ENCODE assay signal across 1 cellular context in the genomic region with DNA sequence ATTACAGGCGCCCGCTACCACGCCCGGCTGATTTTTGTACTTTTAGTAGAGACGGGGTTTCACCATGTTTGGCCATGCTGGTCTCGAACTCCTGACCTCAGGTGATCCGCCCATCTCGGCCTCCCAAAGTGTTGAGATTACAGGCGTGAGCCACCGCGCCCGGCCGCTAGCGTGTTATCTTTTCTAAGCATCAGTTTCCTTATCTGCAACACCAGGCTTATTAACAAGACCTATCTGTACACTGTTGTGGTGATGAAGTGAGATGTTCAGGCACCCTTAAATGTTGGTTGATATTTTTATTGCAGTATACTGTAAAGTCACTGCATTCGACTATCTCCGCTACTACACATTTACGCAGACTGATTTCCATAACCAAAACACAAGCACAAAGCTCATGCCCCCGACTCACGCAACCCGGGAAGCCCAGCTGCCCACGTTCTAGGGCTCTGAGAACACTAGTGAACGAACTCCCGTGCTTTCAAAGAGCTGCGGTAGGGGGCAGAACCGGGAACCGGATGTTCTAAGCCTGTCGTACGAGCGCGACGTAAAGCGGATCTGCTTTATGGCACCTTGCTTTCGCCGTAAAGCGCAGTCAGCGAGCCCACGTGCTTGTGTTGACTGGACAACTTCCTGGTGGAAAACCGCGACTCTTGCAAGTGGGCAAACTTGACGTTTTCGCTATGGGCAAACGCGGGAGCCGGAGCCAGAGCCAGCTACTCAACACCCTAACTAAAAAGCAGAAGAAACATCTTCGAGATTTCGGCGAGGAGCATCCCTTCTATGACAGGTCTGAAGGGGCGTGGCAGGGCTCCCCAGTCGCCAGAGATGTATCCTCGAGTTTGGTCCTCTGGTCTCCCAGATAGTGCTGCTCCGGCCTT.
TF ChIP-seq lines count a peak whose summit lies in the region.

A gene with protein sequence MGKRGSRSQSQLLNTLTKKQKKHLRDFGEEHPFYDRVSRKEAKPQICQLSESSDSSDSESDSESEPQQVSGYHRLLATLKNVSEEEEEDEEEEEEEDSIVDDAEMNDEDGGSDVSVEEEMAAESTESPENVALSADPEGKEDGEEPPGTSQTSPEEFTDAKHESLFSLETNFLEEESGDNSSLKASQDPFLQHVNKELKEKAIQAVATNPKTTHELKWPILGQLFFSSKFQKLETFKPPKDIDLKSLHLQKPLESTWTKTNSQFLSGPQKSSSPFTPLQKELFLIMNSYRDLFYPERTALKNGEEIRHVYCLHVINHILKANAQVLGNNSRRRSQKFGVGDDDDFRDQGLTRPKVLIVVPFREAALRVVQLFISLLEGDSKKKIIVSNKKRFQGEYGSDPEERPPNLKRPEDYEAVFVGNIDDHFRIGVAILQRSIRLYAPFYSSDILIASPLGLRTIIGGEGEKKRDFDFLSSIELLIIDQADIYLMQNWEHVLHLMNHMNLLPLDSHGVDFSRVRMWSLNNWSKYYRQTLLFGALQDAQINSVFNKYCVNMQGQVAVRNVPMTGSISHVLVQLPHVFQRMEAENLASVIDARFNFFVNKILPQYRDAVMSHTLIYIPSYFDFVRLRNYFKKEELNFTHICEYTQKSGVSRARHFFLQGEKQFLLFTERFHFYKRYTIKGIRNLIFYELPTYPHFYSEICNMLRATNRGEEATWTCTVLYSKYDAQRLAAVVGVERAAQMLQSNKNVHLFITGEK (plus strand): TSS at position 589 of the 878 bp plus-strand sequence. CDS start 92 bp downstream, at position 681.

TF ChIP-seq in K562, 482 proteins besides CTCF, POLR2A, EP300 and RAD21 (continued from another document and continues in another):
- TF ChIP-seq, protein P1, sequence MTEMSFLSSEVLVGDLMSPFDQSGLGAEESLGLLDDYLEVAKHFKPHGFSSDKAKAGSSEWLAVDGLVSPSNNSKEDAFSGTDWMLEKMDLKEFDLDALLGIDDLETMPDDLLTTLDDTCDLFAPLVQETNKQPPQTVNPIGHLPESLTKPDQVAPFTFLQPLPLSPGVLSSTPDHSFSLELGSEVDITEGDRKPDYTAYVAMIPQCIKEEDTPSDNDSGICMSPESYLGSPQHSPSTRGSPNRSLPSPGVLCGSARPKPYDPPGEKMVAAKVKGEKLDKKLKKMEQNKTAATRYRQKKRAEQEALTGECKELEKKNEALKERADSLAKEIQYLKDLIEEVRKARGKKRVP (CRISPR knock-in tag; IDR thresholded peaks at IDR 0.05), result no peak
- TF ChIP-seq, protein P2, sequence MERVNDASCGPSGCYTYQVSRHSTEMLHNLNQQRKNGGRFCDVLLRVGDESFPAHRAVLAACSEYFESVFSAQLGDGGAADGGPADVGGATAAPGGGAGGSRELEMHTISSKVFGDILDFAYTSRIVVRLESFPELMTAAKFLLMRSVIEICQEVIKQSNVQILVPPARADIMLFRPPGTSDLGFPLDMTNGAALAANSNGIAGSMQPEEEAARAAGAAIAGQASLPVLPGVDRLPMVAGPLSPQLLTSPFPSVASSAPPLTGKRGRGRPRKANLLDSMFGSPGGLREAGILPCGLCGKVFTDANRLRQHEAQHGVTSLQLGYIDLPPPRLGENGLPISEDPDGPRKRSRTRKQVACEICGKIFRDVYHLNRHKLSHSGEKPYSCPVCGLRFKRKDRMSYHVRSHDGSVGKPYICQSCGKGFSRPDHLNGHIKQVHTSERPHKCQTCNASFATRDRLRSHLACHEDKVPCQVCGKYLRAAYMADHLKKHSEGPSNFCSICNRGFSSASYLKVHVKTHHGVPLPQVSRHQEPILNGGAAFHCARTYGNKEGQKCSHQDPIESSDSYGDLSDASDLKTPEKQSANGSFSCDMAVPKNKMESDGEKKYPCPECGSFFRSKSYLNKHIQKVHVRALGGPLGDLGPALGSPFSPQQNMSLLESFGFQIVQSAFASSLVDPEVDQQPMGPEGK (CRISPR knock-in tag; IDR thresholded peaks at IDR 0.05; ENCODE audit: borderline replicate concordance), result no peak
- TF ChIP-seq POLR3G (IDR thresholded peaks at IDR 0.05; ENCODE audit: extremely low read depth, insufficient read length, insufficient replicate concordance), result no peak
- TF ChIP-seq, protein P3, sequence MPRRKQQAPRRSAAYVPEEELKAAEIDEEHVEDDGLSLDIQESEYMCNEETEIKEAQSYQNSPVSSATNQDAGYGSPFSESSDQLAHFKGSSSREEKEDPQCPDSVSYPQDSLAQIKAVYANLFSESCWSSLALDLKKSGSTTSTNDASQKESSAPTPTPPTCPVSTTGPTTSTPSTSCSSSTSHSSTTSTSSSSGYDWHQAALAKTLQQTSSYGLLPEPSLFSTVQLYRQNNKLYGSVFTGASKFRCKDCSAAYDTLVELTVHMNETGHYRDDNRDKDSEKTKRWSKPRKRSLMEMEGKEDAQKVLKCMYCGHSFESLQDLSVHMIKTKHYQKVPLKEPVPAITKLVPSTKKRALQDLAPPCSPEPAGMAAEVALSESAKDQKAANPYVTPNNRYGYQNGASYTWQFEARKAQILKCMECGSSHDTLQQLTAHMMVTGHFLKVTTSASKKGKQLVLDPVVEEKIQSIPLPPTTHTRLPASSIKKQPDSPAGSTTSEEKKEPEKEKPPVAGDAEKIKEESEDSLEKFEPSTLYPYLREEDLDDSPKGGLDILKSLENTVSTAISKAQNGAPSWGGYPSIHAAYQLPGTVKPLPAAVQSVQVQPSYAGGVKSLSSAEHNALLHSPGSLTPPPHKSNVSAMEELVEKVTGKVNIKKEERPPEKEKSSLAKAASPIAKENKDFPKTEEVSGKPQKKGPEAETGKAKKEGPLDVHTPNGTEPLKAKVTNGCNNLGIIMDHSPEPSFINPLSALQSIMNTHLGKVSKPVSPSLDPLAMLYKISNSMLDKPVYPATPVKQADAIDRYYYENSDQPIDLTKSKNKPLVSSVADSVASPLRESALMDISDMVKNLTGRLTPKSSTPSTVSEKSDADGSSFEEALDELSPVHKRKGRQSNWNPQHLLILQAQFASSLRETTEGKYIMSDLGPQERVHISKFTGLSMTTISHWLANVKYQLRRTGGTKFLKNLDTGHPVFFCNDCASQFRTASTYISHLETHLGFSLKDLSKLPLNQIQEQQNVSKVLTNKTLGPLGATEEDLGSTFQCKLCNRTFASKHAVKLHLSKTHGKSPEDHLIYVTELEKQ (CRISPR knock-in tag; IDR thresholded peaks at IDR 0.05), result no peak
- TF ChIP-seq LEF1 (IDR thresholded peaks at IDR 0.05), result peak; percentile 72
- TF ChIP-seq PYGO2 (tag; IDR thresholded peaks at IDR 0.05), result no peak
- no peak for TF ChIP-seq ZNF140 (CRISPR knock-in tag; IDR thresholded peaks at IDR 0.05)
- no peak for TF ChIP-seq MCM7 (IDR thresholded peaks at IDR 0.05)
- no peak for TF ChIP-seq IRF2 (CRISPR knock-in tag; IDR thresholded peaks at IDR 0.05)
- TF ChIP-seq GTF2A2 (tag; IDR thresholded peaks at IDR 0.05), result no peak
- peak; percentile 77 for TF ChIP-seq HCFC1 (IDR thresholded peaks at IDR 0.05; ENCODE audit: low read depth, low read length)
- peak; percentile 100 for TF ChIP-seq MYC (IDR thresholded peaks at IDR 0.05; ENCODE audit: low read depth, low read length)
- peak; percentile 94 for TF ChIP-seq MYC (CRISPR knock-in tag; IDR thresholded peaks at IDR 0.05; ENCODE audit: borderline replicate concordance, low read depth)
- TF ChIP-seq TARDBP (IDR thresholded peaks at IDR 0.05), result peak; percentile 88; the same call in 1 of the 2 replicates
- peak; percentile 80; the same call in 1 of the 2 replicates for TF ChIP-seq SMARCC2 (IDR thresholded peaks at IDR 0.05; ENCODE audit: low read depth)
- no peak for TF ChIP-seq NCOA6 (IDR thresholded peaks at IDR 0.05)
- TF ChIP-seq MEF2A (IDR thresholded peaks at IDR 0.05; ENCODE audit: control insufficient read depth, low read depth, low read length), result no peak
- TF ChIP-seq MEIS2 (IDR thresholded peaks at IDR 0.05; ENCODE audit: partially characterized antibody), result no peak
- no peak for TF ChIP-seq ZNF133 (CRISPR knock-in tag; IDR thresholded peaks at IDR 0.05)
- no peak; the same call in 1 of the 2 replicates for TF ChIP-seq NCOA1 (IDR thresholded peaks at IDR 0.05; ENCODE audit: low read depth)
- TF ChIP-seq SOX6 (IDR thresholded peaks at IDR 0.05), result peak; percentile 89
- TF ChIP-seq ZNF57 (CRISPR knock-in tag; IDR thresholded peaks at IDR 0.05), result no peak
- peak; percentile 86 for TF ChIP-seq TAF1 (IDR thresholded peaks at IDR 0.05; ENCODE audit: control insufficient read depth, extremely low read depth, insufficient read depth, low read length, severe bottlenecking)
- 0 out of 4 replicates have a peak, but pooled peaks of 1 of the 2 experiments have one; percentile 45 for TF ChIP-seq SRF (CRISPR knock-in tag; IDR thresholded peaks at IDR 0.05)
- TF ChIP-seq ZBTB34 (CRISPR knock-in tag; IDR thresholded peaks at IDR 0.05), result no peak
- peak; percentile 85 for TF ChIP-seq SP1 (CRISPR knock-in tag; IDR thresholded peaks at IDR 0.05)
- TF ChIP-seq XRCC3 (IDR thresholded peaks at IDR 0.05), result no peak
- peak; percentile 60 for TF ChIP-seq POLR2G (IDR thresholded peaks at IDR 0.05; ENCODE audit: low read depth, low read length)
- TF ChIP-seq ZNF695 (CRISPR knock-in tag; IDR thresholded peaks at IDR 0.05), result no peak
- peak; percentile 78 for TF ChIP-seq TCF3 (CRISPR knock-in tag; IDR thresholded peaks at IDR 0.05)
- no peak for TF ChIP-seq ZNF274 (IDR thresholded peaks at IDR 0.05; ENCODE audit: borderline replicate concordance, low read depth, low read length)
- peak; percentile 98 to 100 for TF ChIP-seq HDAC1 (IDR thresholded peaks at IDR 0.05)
- TF ChIP-seq TCFL5 (CRISPR knock-in tag; conservative IDR thresholded peaks at IDR 0.05), result no peak
- TF ChIP-seq MXD1 (CRISPR knock-in tag; IDR thresholded peaks at IDR 0.05; ENCODE audit: borderline replicate concordance, poor library complexity, severe bottlenecking), result peak; percentile 99
- 0 out of 2 replicates have a peak, but pooled peaks have one; percentile 52 for TF ChIP-seq ZNF584 (CRISPR knock-in tag; IDR thresholded peaks at IDR 0.05; ENCODE audit: low read depth)
- peak in 1 of 2 experiments; percentile 14; a peak in 1 of 4 replicates for TF ChIP-seq TEAD1 (CRISPR knock-in tag; IDR thresholded peaks at IDR 0.05)
- no peak for TF ChIP-seq CGGBP1 (CRISPR knock-in tag; IDR thresholded peaks at IDR 0.05)
- no peak for TF ChIP-seq FIP1L1 (IDR thresholded peaks at IDR 0.05; ENCODE audit: low read depth, low read length, poor library complexity, severe bottlenecking)
- peak; percentile 73 for TF ChIP-seq RBM25 (IDR thresholded peaks at IDR 0.05; ENCODE audit: low read depth, low read length, severe bottlenecking)
- peak; percentile 60 for TF ChIP-seq SIN3B (IDR thresholded peaks at IDR 0.05; ENCODE audit: low read depth)
- TF ChIP-seq OTX1 (CRISPR knock-in tag; IDR thresholded peaks at IDR 0.05), result no peak
- no peak for TF ChIP-seq PRMT5 (CRISPR knock-in tag; IDR thresholded peaks at IDR 0.05)
- peak; percentile 50; the same call in 1 of the 2 replicates for TF ChIP-seq MBD2 (IDR thresholded peaks at IDR 0.05; ENCODE audit: borderline replicate concordance, low read depth)
- no peak for TF ChIP-seq SLC30A9 (CRISPR knock-in tag; IDR thresholded peaks at IDR 0.05)
- TF ChIP-seq, protein P4, sequence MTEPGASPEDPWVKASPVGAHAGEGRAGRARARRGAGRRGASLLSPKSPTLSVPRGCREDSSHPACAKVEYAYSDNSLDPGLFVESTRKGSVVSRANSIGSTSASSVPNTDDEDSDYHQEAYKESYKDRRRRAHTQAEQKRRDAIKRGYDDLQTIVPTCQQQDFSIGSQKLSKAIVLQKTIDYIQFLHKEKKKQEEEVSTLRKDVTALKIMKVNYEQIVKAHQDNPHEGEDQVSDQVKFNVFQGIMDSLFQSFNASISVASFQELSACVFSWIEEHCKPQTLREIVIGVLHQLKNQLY (CRISPR knock-in tag; conservative IDR thresholded peaks at IDR 0.05), result no peak
- TF ChIP-seq, protein P5, sequence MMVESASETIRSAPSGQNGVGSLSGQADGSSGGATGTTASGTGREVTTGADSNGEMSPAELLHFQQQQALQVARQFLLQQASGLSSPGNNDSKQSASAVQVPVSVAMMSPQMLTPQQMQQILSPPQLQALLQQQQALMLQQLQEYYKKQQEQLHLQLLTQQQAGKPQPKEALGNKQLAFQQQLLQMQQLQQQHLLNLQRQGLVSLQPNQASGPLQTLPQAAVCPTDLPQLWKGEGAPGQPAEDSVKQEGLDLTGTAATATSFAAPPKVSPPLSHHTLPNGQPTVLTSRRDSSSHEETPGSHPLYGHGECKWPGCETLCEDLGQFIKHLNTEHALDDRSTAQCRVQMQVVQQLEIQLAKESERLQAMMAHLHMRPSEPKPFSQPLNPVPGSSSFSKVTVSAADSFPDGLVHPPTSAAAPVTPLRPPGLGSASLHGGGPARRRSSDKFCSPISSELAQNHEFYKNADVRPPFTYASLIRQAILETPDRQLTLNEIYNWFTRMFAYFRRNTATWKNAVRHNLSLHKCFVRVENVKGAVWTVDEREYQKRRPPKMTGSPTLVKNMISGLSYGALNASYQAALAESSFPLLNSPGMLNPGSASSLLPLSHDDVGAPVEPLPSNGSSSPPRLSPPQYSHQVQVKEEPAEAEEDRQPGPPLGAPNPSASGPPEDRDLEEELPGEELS (CRISPR knock-in tag; IDR thresholded peaks at IDR 0.05; ENCODE audit: borderline replicate concordance), result no peak
- TF ChIP-seq, protein P6, sequence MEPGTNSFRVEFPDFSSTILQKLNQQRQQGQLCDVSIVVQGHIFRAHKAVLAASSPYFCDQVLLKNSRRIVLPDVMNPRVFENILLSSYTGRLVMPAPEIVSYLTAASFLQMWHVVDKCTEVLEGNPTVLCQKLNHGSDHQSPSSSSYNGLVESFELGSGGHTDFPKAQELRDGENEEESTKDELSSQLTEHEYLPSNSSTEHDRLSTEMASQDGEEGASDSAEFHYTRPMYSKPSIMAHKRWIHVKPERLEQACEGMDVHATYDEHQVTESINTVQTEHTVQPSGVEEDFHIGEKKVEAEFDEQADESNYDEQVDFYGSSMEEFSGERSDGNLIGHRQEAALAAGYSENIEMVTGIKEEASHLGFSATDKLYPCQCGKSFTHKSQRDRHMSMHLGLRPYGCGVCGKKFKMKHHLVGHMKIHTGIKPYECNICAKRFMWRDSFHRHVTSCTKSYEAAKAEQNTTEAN (CRISPR knock-in tag; IDR thresholded peaks at IDR 0.05), result peak; percentile 46; the same call in 1 of the 2 replicates
- peak; percentile 36 to 42; a peak in 2 of 4 replicates for TF ChIP-seq TRIM24 (IDR thresholded peaks at IDR 0.05)
- TF ChIP-seq EZH2 (IDR thresholded peaks at IDR 0.05; ENCODE audit: borderline replicate concordance, low read depth, low read length), result no peak
- TF ChIP-seq ASH1L (IDR thresholded peaks at IDR 0.05; ENCODE audit: borderline replicate concordance, low read depth, partially characterized antibody), result peak; percentile 44
- no peak for TF ChIP-seq TCF7L2 (IDR thresholded peaks at IDR 0.05; ENCODE audit: low read depth, low read length)
